Comparison of ENCODE assay signal across 12 cellular contexts in genomic region chr6:33250731-33251130, GRCh38. TPM values are rescaled to one million over a fixed set of nuclear protein-coding genes. Genes with fewer than 3 reads are reported as not detected.
DNase-seq lines count a peak whose midpoint lies in the region; ATAC-seq, FAIRE-seq and TF ChIP-seq lines count a peak whose summit lies in the region.
"Had no signal": no experiment of that assay in that cellular context is flagged by ENCODE, and none has a peak within 500 bp of the region (broad histone marks: within the 10 kb centered on the region; RNA-seq: fewer than 3 reads in every experiment).

No MANE protein-coding gene starts in this region.

- no peak overlapping the region for H3K9ac ChIP-seq in fibroblast of lung (ENCODE audit: insufficient read depth, low read length)

- H4K20me1 ChIP-seq in fibroblast of lung (ENCODE audit: control insufficient read depth, extremely low read depth, insufficient read depth, low read length): no peaks in the 10 kb centered on the region

- peak overlapping the region; percentile 42 for H3K4me2 ChIP-seq in fibroblast of lung (ENCODE audit: extremely low read depth, insufficient read depth, low read length)

- no peak for TF ChIP-seq CTCF in VCaP (conservative IDR thresholded peaks at IDR 0.05)
- TF ChIP-seq CTCF in fibroblast of lung (conservative IDR thresholded peaks at IDR 0.05 in 1 of 2, IDR thresholded peaks at IDR 0.05 in 1 of 2; ENCODE audit: low read depth in 1 of 2, low read length in 2 of 2): no peak
- TF ChIP-seq CTCF in thoracic aorta (IDR thresholded peaks at IDR 0.05): no peak
- TF ChIP-seq CTCF in upper lobe of right lung (IDR thresholded peaks at IDR 0.05): no peak

- H3K27ac ChIP-seq in VCaP: peak overlapping the region; percentile 98
- peak overlapping the region; percentile 94 for H3K27ac ChIP-seq in fibroblast of lung (ENCODE audit: insufficient read depth, low read length)
- peak overlapping the region; percentile 94 to 95 for H3K27ac ChIP-seq in thoracic aorta
- H3K27ac ChIP-seq in upper lobe of right lung: no peak overlapping the region

- peak overlapping the region in 1 of 4 experiments; percentile 68 for H3K4me3 ChIP-seq in fibroblast of lung (replicated peaks in 1 of 4; ENCODE audit: control extremely low read depth in 1 of 4, insufficient read depth in 1 of 4, low read depth in 3 of 4, low read length in 4 of 4)
- peak overlapping the region; percentile 71 for H3K4me3 ChIP-seq in thoracic aorta
- no peak overlapping the region for H3K4me3 ChIP-seq in upper lobe of right lung

- FAIRE-seq in frontal cortex (lab: Jason Lieb, UNC): no peak
- FAIRE-seq: RCC 7860 had no signal

- peak; percentile 53 for DNase-seq in activated effector memory CD4-positive, alpha-beta T cell treated with anti-CD3 and anti-CD28 coated beads, Interleukin-2, amount 50 U/mL, for 16 hours
- DNase-seq in activated effector memory CD4-positive, alpha-beta T cell treated with Interleukin-2 at 50 U/mL for 16 hours: no peak
- DNase-seq in fibroblast of lung (ENCODE audit: low read depth in 2 of 2) (no peak), thoracic aorta (ENCODE audit: low spot score) (no peak), DMS53 treated with DMSO at 0.1 percent for 48 hours (lab: John Stamatoyannopoulos, UW; ENCODE audit: unreplicated experiment) (no peak), upper lobe of right lung (no peak), frontal cortex (ENCODE audit: low spot score in 2 of 2) (no peak)
- DNase-seq: central memory CD4-positive, alpha-beta T cell; NCI-H2081; right cardiac atrium had no signal

- no peak overlapping the region for H2AFZ ChIP-seq in fibroblast of lung (ENCODE audit: low read length)

- H3K4me1 ChIP-seq in fibroblast of lung (ENCODE audit: control insufficient read depth, extremely low read depth, insufficient read depth, low read length): peaks cover 16% of the 10 kb centered on the region
- H3K4me1 ChIP-seq in thoracic aorta (ENCODE audit: control insufficient read depth in 1 of 2, low read depth in 2 of 2): peaks cover 12 to 25% of the 10 kb centered on the region in 2 donors
- H3K4me1 ChIP-seq in upper lobe of right lung: peaks cover 21% of the 10 kb centered on the region

- H3K9me3 ChIP-seq in fibroblast of lung (ENCODE audit: control insufficient read depth, insufficient read depth, low read depth, low read length) (no peaks in the 10 kb centered on the region), thoracic aorta (no peaks in the 10 kb centered on the region), upper lobe of right lung (no peaks in the 10 kb centered on the region)

- intact Hi-C loops in upper lobe of right lung (cut with DNase I): no loop called here

- H3K36me3 ChIP-seq in fibroblast of lung (ENCODE audit: control insufficient read depth, insufficient read depth, low read length) (no peaks in the 10 kb centered on the region), thoracic aorta (peaks cover 10% of the 10 kb centered on the region), upper lobe of right lung (peaks cover 28% of the 10 kb centered on the region)

- H3K27me3 ChIP-seq in fibroblast of lung (ENCODE audit: control insufficient read depth, insufficient read depth, low read length) (no peaks in the 10 kb centered on the region), thoracic aorta (replicated peaks; ENCODE audit: insufficient read depth) (no peaks in the 10 kb centered on the region), upper lobe of right lung (no peaks in the 10 kb centered on the region)

- ATAC-seq in thoracic aorta (ENCODE audit: insufficient number of reproducible peaks, low FRiP score, low read depth): no peak
- ATAC-seq in upper lobe of right lung: no peak
- ATAC-seq: right cardiac atrium had no signal

- no peaks in the 10 kb centered on the region for H3K79me2 ChIP-seq in fibroblast of lung (ENCODE audit: control insufficient read depth, insufficient read depth, low read length)

RNA-seq across cellular contexts. Expression of gene VPS52, which starts 20.9 kb away (rescaled TPM):
- total RNA-seq in fibroblast of lung: 33.4 and 44.9 TPM in 2 replicates
- polyA plus RNA-seq in fibroblast of lung: 53.2 and 75.6 TPM in 2 replicates
- 25.8 and 35.2 TPM in 2 replicates for polyA plus RNA-seq in fibroblast of lung (2012)
- 85.4 and 86.0 TPM in 2 replicates for polyA minus RNA-seq in fibroblast of lung (ENCODE audit: low replicate concordance)
- total RNA-seq in thoracic aorta: 10 to 100 TPM; 31.4 to 43.2 TPM
- 47.5 TPM for total RNA-seq in upper lobe of right lung
- 24.9 TPM for total RNA-seq in frontal cortex

RNA-seq across cellular contexts. Expression of gene RPS18, which starts 21.1 kb away (rescaled TPM):
- total RNA-seq in fibroblast of lung: 4,034 and 6,125 TPM in 2 replicates
- 4,559 and 4,995 TPM in 2 replicates for polyA plus RNA-seq in fibroblast of lung
- 4,991 and 5,271 TPM in 2 replicates for polyA plus RNA-seq in fibroblast of lung (2012)
- polyA minus RNA-seq in fibroblast of lung (ENCODE audit: low replicate concordance): 1,497 and 1,729 TPM in 2 replicates
- 1,000 to 10,000 TPM; 1,163 to 1,178 TPM for total RNA-seq in thoracic aorta
- 1,687 TPM for total RNA-seq in upper lobe of right lung
- total RNA-seq in frontal cortex: 4,003 TPM

RNA-seq across cellular contexts. Expression of gene B3GALT4, which starts 26.2 kb away (rescaled TPM):
- 5.1 and 11.1 TPM in 2 replicates for total RNA-seq in fibroblast of lung
- 1.6 and 2.3 TPM in 2 replicates for polyA plus RNA-seq in fibroblast of lung
- polyA plus RNA-seq in fibroblast of lung (2012): 3.0 and 4.0 TPM in 2 replicates
- polyA minus RNA-seq in fibroblast of lung (ENCODE audit: low replicate concordance): 6.1 and 8.2 TPM in 2 replicates
- 10 to 100 TPM; 18.1 to 27.3 TPM for total RNA-seq in thoracic aorta
- total RNA-seq in upper lobe of right lung: 16.8 TPM
- total RNA-seq in frontal cortex: 9.0 TPM

RNA-seq across cellular contexts. Expression of gene WDR46, which starts 38.3 kb away (rescaled TPM):
- total RNA-seq in fibroblast of lung (55.2 and 67.3 TPM in 2 replicates), thoracic aorta (10 to 100 TPM; 42.6 to 60.3 TPM), upper lobe of right lung (37.0 TPM), frontal cortex (42.4 TPM)
- polyA plus RNA-seq in fibroblast of lung: 31.1 and 45.0 TPM in 2 replicates
- 42.9 and 62.3 TPM in 2 replicates for polyA plus RNA-seq in fibroblast of lung (2012)
- 37.5 and 130 TPM in 2 replicates for polyA minus RNA-seq in fibroblast of lung (ENCODE audit: low replicate concordance)

RNA-seq across cellular contexts. Expression of gene PFDN6, which starts 38.7 kb away (rescaled TPM):
- total RNA-seq in fibroblast of lung: 39.8 and 43.1 TPM in 2 replicates
- 46.7 and 50.5 TPM in 2 replicates for polyA plus RNA-seq in fibroblast of lung
- 88.3 and 89.0 TPM in 2 replicates for polyA plus RNA-seq in fibroblast of lung (2012)
- polyA minus RNA-seq in fibroblast of lung (ENCODE audit: low replicate concordance): 0.71 and 5.1 TPM in 2 replicates
- total RNA-seq in thoracic aorta: 10 to 100 TPM; 26.8 to 31.9 TPM
- 39.3 TPM for total RNA-seq in upper lobe of right lung
- total RNA-seq in frontal cortex: 31.0 TPM
